ENCODE assay signal across 15 cellular contexts in genomic region chr6:3575701-3576100, GRCh38.
DNase-seq lines count a peak whose midpoint lies in the region; ATAC-seq, FAIRE-seq and TF ChIP-seq lines count a peak whose summit lies in the region.
"Had no signal": no experiment of that assay in that cellular context is flagged by ENCODE, and none has a peak within 500 bp of the region (broad histone marks: within the 10 kb centered on the region; RNA-seq: fewer than 3 reads in every experiment).

No MANE protein-coding gene starts in this region.

- WGBS in HepG2 (ENCODE audit: low lambda C conversion rate): 46% methylated on average over 8 of the region's 8 CpGs
- 70% methylated on average over 6 of the region's 8 CpGs for WGBS in right lobe of liver (ENCODE audit: insufficient coverage, low coverage, low lambda C conversion rate, missing lambda C conversion rate)

- no peak overlapping the region for H3K4me2 ChIP-seq in HepG2 (ENCODE audit: low read depth, low read length)
- peak overlapping the region; percentile 26 for H3K4me2 ChIP-seq in Loucy (ENCODE audit: low read depth, low read length, poor library complexity, severe bottlenecking)

- intact Hi-C loops in HepG2 (cut with micrococcal nuclease; ENCODE audit: unreplicated experiment) (no loop called here), right lobe of liver (cut with DNase I) (no loop called here)

- no peak for DNase-seq in HepG2 (ENCODE audit: low spot score)
- DNase-seq in right lobe of liver: no peak
- DNase-seq in cerebellar cortex (ENCODE audit: low spot score): peak; percentile 72
- no peak for DNase-seq in GM19240 (ENCODE audit: insufficient read length, low spot score)
- DNase-seq in stimulated activated CD4-positive, alpha-beta T cell treated with anti-CD3 and anti-CD28 coated beads, Interleukin-15, amount 100 ng/mL, for 24 hours: no peak
- DNase-seq in NCI-H2227 treated with DMSO at 0.1 percent for 48 hours (lab: John Stamatoyannopoulos, UW): no peak
- DNase-seq: ACHN; CD4-positive, alpha-beta memory T cell; GDM1 had no signal

- H3K27ac ChIP-seq in HepG2 (ENCODE audit: extremely low read length, insufficient read depth, low read length) (no peak overlapping the region), right lobe of liver (no peak overlapping the region)
- H3K27ac ChIP-seq: C4-2B had no signal

- in situ Hi-C loops in HepG2 (cut with HindIII; ENCODE audit: extremely low pct_ligation_motif_present, low pct_unique_long_range_greater_than_20kb): no loop called here

- TF ChIP-seq POLR2A in HepG2 (IDR thresholded peaks at IDR 0.05; ENCODE audit: insufficient read depth in 1 of 2, low read depth in 2 of 2, low read length in 2 of 2): no peak
- TF ChIP-seq POLR2A in right lobe of liver (IDR thresholded peaks at IDR 0.05): no peak

- POLR2A ChIA-PET in HepG2 (lab: Yijun Ruan, JAX): no interaction called here

- H4K20me1 ChIP-seq in HepG2 (ENCODE audit: insufficient read depth, low read length) (no peaks in the 10 kb centered on the region), Loucy (ENCODE audit: insufficient read depth, low read length, poor library complexity, severe bottlenecking) (no peaks in the 10 kb centered on the region)

- no TSS peak for BruUV-seq in HepG2 (replicated peaks; lab: Mats Ljungman, UMichigan)

- no peaks in the 10 kb centered on the region for H3K4me1 ChIP-seq in HepG2 (ENCODE audit: insufficient read depth, low read length)
- no peaks in the 10 kb centered on the region for H3K4me1 ChIP-seq in right lobe of liver
- peaks cover 18% of the 10 kb centered on the region for H3K4me1 ChIP-seq in Loucy (ENCODE audit: insufficient read depth, low read length, poor library complexity, severe bottlenecking)

- H3K9me3 ChIP-seq in HepG2 (ENCODE audit: low read length): no peaks in the 10 kb centered on the region
- no peaks in the 10 kb centered on the region for H3K9me3 ChIP-seq in right lobe of liver
- no peaks in the 10 kb centered on the region for H3K9me3 ChIP-seq in Loucy (ENCODE audit: insufficient read depth, low read depth, low read length)

- no peaks in the 10 kb centered on the region for H3F3A ChIP-seq in Loucy (ENCODE audit: low read depth)

- TF ChIP-seq CTCF in HepG2 (CRISPR knock-in tag; IDR thresholded peaks at IDR 0.05): 0 out of 2 replicates have a peak, but pooled peaks have one; percentile 10
- TF ChIP-seq CTCF in right lobe of liver (IDR thresholded peaks at IDR 0.05): no peak
- TF ChIP-seq CTCF in Loucy (conservative IDR thresholded peaks at IDR 0.05; ENCODE audit: low read length): no peak

- no peak for TF ChIP-seq RAD21 in HepG2 (CRISPR knock-in tag; IDR thresholded peaks at IDR 0.05)

- H3K36me3 ChIP-seq in HepG2 (replicated peaks in 1 of 2; ENCODE audit: control insufficient read depth in 1 of 2, insufficient read depth in 2 of 2, low read length in 2 of 2): no peaks in the 10 kb centered on the region
- H3K36me3 ChIP-seq in right lobe of liver: no peaks in the 10 kb centered on the region
- no peaks in the 10 kb centered on the region for H3K36me3 ChIP-seq in Loucy (ENCODE audit: insufficient read depth, low read length)

- H3K79me2 ChIP-seq in HepG2 (ENCODE audit: insufficient read depth, low read length) (no peaks in the 10 kb centered on the region), Loucy (ENCODE audit: insufficient read depth, low read length) (no peaks in the 10 kb centered on the region)

- CTCF ChIA-PET in HepG2 (lab: Yijun Ruan, JAX; ENCODE audit: low intra/inter-chr PET ratio, low total read pairs): no interaction called here

- H3K9ac ChIP-seq in HepG2 (ENCODE audit: insufficient read depth, low read depth, low read length): no peak overlapping the region
- H3K9ac ChIP-seq in Loucy (ENCODE audit: low read depth, low read length, poor library complexity, severe bottlenecking): no peak overlapping the region

- H3K9me2 ChIP-seq in Loucy (replicated peaks; ENCODE audit: low read depth, low read length): no peaks in the 10 kb centered on the region

- H3K27me3 ChIP-seq in HepG2 (ENCODE audit: control insufficient read depth in 1 of 2, insufficient read depth in 2 of 2, low read length in 2 of 2): peaks cover 3 to 64% of the 10 kb centered on the region in 2 experiments; a peak in 4 of 5 replicates
- H3K27me3 ChIP-seq in right lobe of liver: no peaks in the 10 kb centered on the region
- H3K27me3 ChIP-seq in Loucy (ENCODE audit: insufficient read depth, low read length, poor library complexity, severe bottlenecking): no peaks in the 10 kb centered on the region

- FAIRE-seq in HepG2 (lab: Jason Lieb, UNC): no peak
- FAIRE-seq: GM12892, H1 had no signal

- TF ChIP-seq EP300 in HepG2 (IDR thresholded peaks at IDR 0.05; ENCODE audit: low read depth in 2 of 2, low read length in 2 of 2) (no peak), HepG2 (CRISPR knock-in tag; IDR thresholded peaks at IDR 0.05; ENCODE audit: borderline replicate concordance) (no peak)

- H3K4me3 ChIP-seq in HepG2 (replicated peaks in 1 of 3; ENCODE audit: insufficient read depth in 1 of 3, low read depth in 2 of 3, low read length in 3 of 3): no peak overlapping the region
- no peak overlapping the region for H3K4me3 ChIP-seq in right lobe of liver
- H3K4me3 ChIP-seq in Loucy (ENCODE audit: low read length, poor library complexity, severe bottlenecking): no peak overlapping the region

- no peak overlapping the region for H2AFZ ChIP-seq in HepG2 (ENCODE audit: low read length)
- H2AFZ ChIP-seq in Loucy (ENCODE audit: low read length): no peak overlapping the region

- ATAC-seq in HepG2 (0 out of 3 replicates have a peak, but pooled peaks have one; percentile 24), right lobe of liver (no peak), SK-N-SH treated with all-trans-retinoic acid at 6 μM for 48 hours (no peak)
- ATAC-seq: HCT116 had no signal

TF ChIP-seq in HepG2, 621 proteins besides CTCF, POLR2A, EP300 and RAD21:
- TF ChIP-seq STAG1 (CRISPR knock-in tag; IDR thresholded peaks at IDR 0.05): peak; percentile 10; the same call in 1 of the 2 replicates
- TF ChIP-seq IRF2 (CRISPR knock-in tag; IDR thresholded peaks at IDR 0.05): no peak

TF ChIP-seq in SK-N-SH treated with all-trans-retinoic acid at 6 μM for 48 hours, 23 proteins besides CTCF, POLR2A, EP300 and RAD21:
- TF ChIP-seq ARNTL (CRISPR knock-in tag; IDR thresholded peaks at IDR 0.05; ENCODE audit: borderline replicate concordance, low read depth): no peak
- TF ChIP-seq, protein P1, sequence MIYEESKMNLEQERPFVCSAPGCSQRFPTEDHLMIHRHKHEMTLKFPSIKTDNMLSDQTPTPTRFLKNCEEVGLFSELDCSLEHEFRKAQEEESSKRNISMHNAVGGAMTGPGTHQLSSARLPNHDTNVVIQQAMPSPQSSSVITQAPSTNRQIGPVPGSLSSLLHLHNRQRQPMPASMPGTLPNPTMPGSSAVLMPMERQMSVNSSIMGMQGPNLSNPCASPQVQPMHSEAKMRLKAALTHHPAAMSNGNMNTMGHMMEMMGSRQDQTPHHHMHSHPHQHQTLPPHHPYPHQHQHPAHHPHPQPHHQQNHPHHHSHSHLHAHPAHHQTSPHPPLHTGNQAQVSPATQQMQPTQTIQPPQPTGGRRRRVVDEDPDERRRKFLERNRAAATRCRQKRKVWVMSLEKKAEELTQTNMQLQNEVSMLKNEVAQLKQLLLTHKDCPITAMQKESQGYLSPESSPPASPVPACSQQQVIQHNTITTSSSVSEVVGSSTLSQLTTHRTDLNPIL (CRISPR knock-in tag; IDR thresholded peaks at IDR 0.05; ENCODE audit: low read depth): no peak
- TF ChIP-seq PPARA (CRISPR knock-in tag; IDR thresholded peaks at IDR 0.05; ENCODE audit: borderline replicate concordance): no peak
- TF ChIP-seq ZNF70 (CRISPR knock-in tag; IDR thresholded peaks at IDR 0.05): no peak
- TF ChIP-seq PATZ1 (CRISPR knock-in tag; IDR thresholded peaks at IDR 0.05; ENCODE audit: borderline replicate concordance): no peak
- no peak for TF ChIP-seq ZFP3 (CRISPR knock-in tag; IDR thresholded peaks at IDR 0.05)
- TF ChIP-seq GLIS3 (CRISPR knock-in tag; IDR thresholded peaks at IDR 0.05): no peak
TF ChIP-seq in SK-N-SH treated with all-trans-retinoic acid at 6 μM for 48 hours: peak in this region for 0.
